Comparison of ENCODE assay signal across 18 cellular contexts in the genomic region with DNA sequence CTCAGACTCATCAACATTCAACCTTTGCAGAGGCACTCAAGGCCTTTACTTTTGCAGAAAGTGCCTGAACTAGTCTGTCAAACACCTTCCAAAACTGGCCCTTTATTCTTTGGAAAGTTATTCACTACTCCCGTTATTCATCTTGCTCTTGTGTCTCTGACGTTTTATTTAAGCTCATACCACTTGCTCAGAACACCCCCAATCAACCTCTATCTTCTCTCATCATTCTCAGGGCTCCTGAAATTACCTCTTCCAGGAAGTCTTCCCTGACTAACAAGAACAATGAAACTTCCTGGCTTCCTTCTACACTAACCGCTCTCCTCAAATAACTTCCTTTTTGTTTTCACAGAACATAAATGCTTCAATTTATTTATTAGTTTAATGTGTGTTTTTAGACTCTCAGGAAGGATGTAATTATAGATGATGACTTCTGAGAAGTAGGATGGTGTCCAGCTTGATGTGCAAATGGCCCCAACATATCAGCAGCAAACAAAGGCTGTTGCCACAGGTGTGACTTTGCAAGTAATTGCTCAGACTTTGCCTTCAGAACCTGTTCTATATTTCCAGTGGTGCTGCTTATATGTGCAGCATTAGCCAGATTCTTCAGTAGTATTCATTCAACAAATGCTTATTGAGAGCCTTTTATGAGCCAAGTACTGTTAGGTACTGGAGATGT. TPM values are rescaled to one million over a fixed set of nuclear protein-coding genes. Genes with fewer than 3 reads are reported as not detected.
A peak's percentile ranks its signal among the peaks of the same experiment; 100 is the strongest.
DNase-seq lines count a peak whose midpoint lies in the region; ATAC-seq, FAIRE-seq and TF ChIP-seq lines count a peak whose summit lies in the region.
"Had no signal": no experiment of that assay in that cellular context is flagged by ENCODE, and none has a peak within 500 bp of the region (broad histone marks: within the 10 kb centered on the region; RNA-seq: fewer than 3 reads in every experiment).

No MANE protein-coding gene starts in this region.

- WGBS in HepG2 (ENCODE audit: low lambda C conversion rate), result 67% methylated on average over 3 of the region's 3 CpGs
- WGBS in right lobe of liver (ENCODE audit: insufficient coverage, low coverage, low lambda C conversion rate, missing lambda C conversion rate), result 54% methylated on average over 3 of the region's 3 CpGs

- CTCF ChIA-PET in HepG2 (lab: Yijun Ruan, JAX; ENCODE audit: low intra/inter-chr PET ratio, low total read pairs), result no interaction called here

- no TSS peak for BruUV-seq in HepG2 (replicated peaks; lab: Mats Ljungman, UMichigan)

- peaks cover 19% of the 10 kb centered on the region for H3K9me3 Mint-ChIP-seq in activated T-helper 2 cell treated with anti-CD3 and anti-CD28 coated beads, Interferon-gamma antibody, Interleukin-2, Interleukin-4, amounts not matched to agents 10 μg/mL and 5 μg/mL and 100 μg/mL, durations not matched to agents 14 hours and 24 hours and 36 hours

- TF ChIP-seq RAD21 in HepG2 (CRISPR knock-in tag; IDR thresholded peaks at IDR 0.05), result no peak

- H3K27me3 ChIP-seq in HepG2 (ENCODE audit: control insufficient read depth in 1 of 2, insufficient read depth in 2 of 2, low read length in 2 of 2) (no peaks in the 10 kb centered on the region), right lobe of liver (no peaks in the 10 kb centered on the region)
- H3K27me3 ChIP-seq: BLaER1, esophagus muscularis mucosa, MG63, vagina had no signal

- H3K4me3 ChIP-seq in HepG2 (replicated peaks in 1 of 3; ENCODE audit: insufficient read depth in 1 of 3, low read depth in 2 of 3, low read length in 3 of 3) (no peak overlapping the region), right lobe of liver (no peak overlapping the region)
- H3K4me3 ChIP-seq: BLaER1, esophagus muscularis mucosa, MG63, vagina had no signal

- FAIRE-seq in HepG2 (lab: Jason Lieb, UNC), result no peak
- FAIRE-seq: H1, small intestine had no signal

- peak overlapping the region; percentile 73 for H3K27ac Mint-ChIP-seq in activated T-helper 2 cell treated with anti-CD3 and anti-CD28 coated beads, Interferon-gamma antibody, Interleukin-2, Interleukin-4, amounts not matched to agents 10 μg/mL and 5 μg/mL and 100 μg/mL, durations not matched to agents 14 hours and 24 hours and 36 hours
- H3K27ac Mint-ChIP-seq: progenitor cell of endocrine pancreas had no signal

- H4K20me1 ChIP-seq in HepG2 (ENCODE audit: insufficient read depth, low read length), result no peaks in the 10 kb centered on the region
- H4K20me1 ChIP-seq: BLaER1 had no signal

- no peaks in the 10 kb centered on the region for H3K79me2 ChIP-seq in HepG2 (ENCODE audit: insufficient read depth, low read length)

- H3K4me1 Mint-ChIP-seq in activated T-helper 2 cell treated with anti-CD3 and anti-CD28 coated beads, Interferon-gamma antibody, Interleukin-2, Interleukin-4, amounts not matched to agents 10 μg/mL and 5 μg/mL and 100 μg/mL, durations not matched to agents 14 hours and 24 hours and 36 hours (ENCODE audit: low read depth), result peaks cover 53% of the 10 kb centered on the region

- in situ Hi-C loops in HepG2 (cut with HindIII; ENCODE audit: extremely low pct_ligation_motif_present, low pct_unique_long_range_greater_than_20kb), result no loop called here

- ATAC-seq in HepG2 (no peak), right lobe of liver (no peak), GM18498 (IDR thresholded peaks at IDR 0.05; ENCODE audit: unreplicated experiment) (no peak)
- ATAC-seq: naive thymus-derived CD8-positive, alpha-beta T cell; Right ventricle myocardium inferior had no signal

- H3K4me3 Mint-ChIP-seq in activated T-helper 2 cell treated with anti-CD3 and anti-CD28 coated beads, Interferon-gamma antibody, Interleukin-2, Interleukin-4, amounts not matched to agents 10 μg/mL and 5 μg/mL and 100 μg/mL, durations not matched to agents 14 hours and 24 hours and 36 hours (ENCODE audit: low read depth), result peak overlapping the region; percentile 2
- H3K4me3 Mint-ChIP-seq: naive thymus-derived CD8-positive, alpha-beta T cell had no signal

- TF ChIP-seq EP300 in HepG2 (IDR thresholded peaks at IDR 0.05; ENCODE audit: low read depth in 2 of 2, low read length in 2 of 2), result no peak
- no peak for TF ChIP-seq EP300 in HepG2 (CRISPR knock-in tag; IDR thresholded peaks at IDR 0.05; ENCODE audit: borderline replicate concordance)

- no peaks in the 10 kb centered on the region for H3K9me3 ChIP-seq in HepG2 (ENCODE audit: low read length)
- no peaks in the 10 kb centered on the region for H3K9me3 ChIP-seq in right lobe of liver
- H3K9me3 ChIP-seq: esophagus muscularis mucosa, vagina had no signal

- no peaks in the 10 kb centered on the region; a peak in 1 of 5 replicates for H3K36me3 ChIP-seq in HepG2 (replicated peaks in 1 of 2; ENCODE audit: control insufficient read depth in 1 of 2, insufficient read depth in 2 of 2, low read length in 2 of 2)
- no peaks in the 10 kb centered on the region for H3K36me3 ChIP-seq in right lobe of liver
- H3K36me3 ChIP-seq: MG63, vagina had no signal

- H2AFZ ChIP-seq in HepG2 (ENCODE audit: low read length), result no peak overlapping the region

- POLR2A ChIA-PET in HepG2 (lab: Yijun Ruan, JAX), result interaction anchor here (1.1 kb wide), 1 partner anchor 27 kb away, joined by 4 read pairs; no protein-coding TSS in a partner anchor

- intact Hi-C loops in HepG2 (cut with micrococcal nuclease; ENCODE audit: unreplicated experiment) (no loop called here), right lobe of liver (cut with DNase I) (no loop called here)
- intact Hi-C loops in activated T-helper 2 cell treated with anti-CD3 and anti-CD28 coated beads, Interferon-gamma antibody, Interleukin-2, Interleukin-4, amounts not matched to agents 10 μg/mL and 5 μg/mL and 100 μg/mL, durations not matched to agents 14 hours and 24 hours and 36 hours (cut with micrococcal nuclease), result loop anchor here (1.0 kb wide), 1 partner anchor 16 kb away; no protein-coding TSS in a partner anchor

- TF ChIP-seq POLR2A in HepG2 (IDR thresholded peaks at IDR 0.05; ENCODE audit: insufficient read depth in 1 of 2, low read depth in 2 of 2, low read length in 2 of 2) (no peak), right lobe of liver (IDR thresholded peaks at IDR 0.05) (no peak)

- H3K4me1 ChIP-seq in HepG2 (ENCODE audit: insufficient read depth, low read length) (peaks cover 58% of the 10 kb centered on the region), right lobe of liver (no peaks in the 10 kb centered on the region)
- H3K4me1 ChIP-seq: BLaER1, esophagus muscularis mucosa had no signal

- H3K36me3 Mint-ChIP-seq in activated T-helper 2 cell treated with anti-CD3 and anti-CD28 coated beads, Interferon-gamma antibody, Interleukin-2, Interleukin-4, amounts not matched to agents 10 μg/mL and 5 μg/mL and 100 μg/mL, durations not matched to agents 14 hours and 24 hours and 36 hours (ENCODE audit: low read depth), result peaks cover 46% of the 10 kb centered on the region

- H3K27me3 Mint-ChIP-seq in activated T-helper 2 cell treated with anti-CD3 and anti-CD28 coated beads, Interferon-gamma antibody, Interleukin-2, Interleukin-4, amounts not matched to agents 10 μg/mL and 5 μg/mL and 100 μg/mL, durations not matched to agents 14 hours and 24 hours and 36 hours (ENCODE audit: low read depth), result no peaks in the 10 kb centered on the region

- H3K9ac ChIP-seq in HepG2 (ENCODE audit: insufficient read depth, low read depth, low read length), result peak overlapping the region; percentile 28; the same call in 1 of the 2 replicates
- H3K9ac ChIP-seq: BLaER1 had no signal

- H3K4me2 ChIP-seq in HepG2 (ENCODE audit: low read depth, low read length), result peak overlapping the region; percentile 75
- H3K4me2 ChIP-seq: BLaER1 had no signal

- H3K27ac ChIP-seq in HepG2 (ENCODE audit: extremely low read length, insufficient read depth, low read length), result peak overlapping the region; percentile 57
- peak overlapping the region in 1 of 3 donors; percentile 51 for H3K27ac ChIP-seq in right lobe of liver
- H3K27ac ChIP-seq: BLaER1, esophagus muscularis mucosa, vagina had no signal

- DNase-seq in HepG2 (ENCODE audit: low spot score), result no peak
- no peak for DNase-seq in right lobe of liver
- DNase-seq in NCI-H146 treated with DMSO at 0.1 percent for 48 hours (lab: John Stamatoyannopoulos, UW; ENCODE audit: unreplicated experiment), result peak; percentile 30
- no peak for DNase-seq in activated T-helper 2 cell treated with anti-CD3 and anti-CD28 coated beads, Interferon-gamma antibody, Interleukin-2, Interleukin-4, amounts not matched to agents 10 μg/mL and 5 μg/mL and 100 μg/mL, durations not matched to agents 14 hours and 24 hours and 36 hours (ENCODE audit: low spot score)
- DNase-seq in HUDEP-2 (lab: John Stamatoyannopoulos, UW; ENCODE audit: unreplicated experiment in 76 of 76), result no peak
- no peak for DNase-seq in NCI-H1048 (lab: John Stamatoyannopoulos, UW)
- DNase-seq: naive thymus-derived CD8-positive, alpha-beta T cell; NCI-H187 treated with DMSO at 0.1 percent for 48 hours; small intestine; stimulated activated CD4-positive, alpha-beta T cell treated with anti-CD3 and anti-CD28 coated beads, Interleukin-4, amount 100 ng/mL, for 1 hour had no signal

- TF ChIP-seq CTCF in HepG2 (CRISPR knock-in tag; IDR thresholded peaks at IDR 0.05) (no peak), right lobe of liver (IDR thresholded peaks at IDR 0.05) (no peak)

RNA-seq across cellular contexts. Expression of a gene that starts 22.8 kb away (rescaled TPM):
- total RNA-seq in HepG2 (2016; rRNA removed; fragmentation: Illumina TruSeq; extraction: Trizol) (not detected in 2 replicates), right lobe of liver (1 to 10 TPM in 2 of 6 experiments, under 1 TPM in 1, not detected in 3; 0.68 to 2.7 (median 1.2) TPM)
- total RNA-seq in HepG2 (2016; cell fraction: cytosol; rRNA removed; fragmentation: Illumina TruSeq; extraction: Trizol; ENCODE audit: low read depth), result not detected in 2 replicates
- total RNA-seq in HepG2 (2016; cell fraction: insoluble cytoplasmic fraction; rRNA removed; fragmentation: Illumina TruSeq; extraction: Trizol), result not detected in 2 replicates
- not detected in 2 replicates for total RNA-seq in HepG2 (2016; cell fraction: membrane; rRNA removed; fragmentation: Illumina TruSeq; extraction: Trizol)
- not detected in 2 replicates for total RNA-seq in HepG2 (2016; cell fraction: nucleus; rRNA removed; fragmentation: Illumina TruSeq; extraction: Trizol)
- 0.13 and 0.40 TPM in 2 replicates for polyA plus RNA-seq in HepG2 (2011; rRNA removed)
- 0.23 and 0.35 TPM in 2 replicates for polyA plus RNA-seq in HepG2 (2011; cell fraction: cytosol; rRNA removed)
- polyA plus RNA-seq in HepG2 (2011; cell fraction: nucleus; rRNA removed), result 0.10 TPM in 1 of 2 replicates, not detected in the other
- 0.47 TPM in 1 of 2 replicates, not detected in the other for polyA plus RNA-seq in HepG2 (2012)
- 0.18 and 0.19 TPM in 2 replicates for polyA plus RNA-seq in HepG2 (2016; cell fraction: cytosol; fragmentation: Illumina TruSeq; extraction: Trizol; ENCODE audit: low read depth)
- not detected in 2 replicates for polyA plus RNA-seq in HepG2 (2016; cell fraction: insoluble cytoplasmic fraction; fragmentation: Illumina TruSeq; extraction: Trizol; ENCODE audit: low read depth)
- polyA plus RNA-seq in HepG2 (2016; cell fraction: membrane; fragmentation: Illumina TruSeq; extraction: Trizol; ENCODE audit: low read depth), result 0.34 TPM in 1 of 2 replicates, not detected in the other
- not detected in 2 replicates for polyA plus RNA-seq in HepG2 (2016; cell fraction: nucleus; fragmentation: Illumina TruSeq; extraction: Trizol; ENCODE audit: insufficient read depth, low read depth)
- polyA minus RNA-seq in HepG2 (2011; rRNA and poly(A)+ RNA removed; ENCODE audit: low replicate concordance), result 0.26 TPM in 1 of 2 replicates, not detected in the other
- polyA minus RNA-seq in HepG2 (2011; cell fraction: cytosol; rRNA and poly(A)+ RNA removed), result not detected in 2 replicates
- not detected in 2 replicates for polyA minus RNA-seq in HepG2 (2011; cell fraction: nucleus; rRNA and poly(A)+ RNA removed)
- 246 and 249 TPM in 2 replicates for total RNA-seq in activated T-helper 2 cell treated with anti-CD3 and anti-CD28 coated beads, Interferon-gamma antibody, Interleukin-2, Interleukin-4, amounts not matched to agents 10 μg/mL and 5 μg/mL and 100 μg/mL, durations not matched to agents 14 hours and 24 hours and 36 hours

Comparison
In these comparisons a context has a peak if more than half of its experiments do, and no peak if none do; other contexts are left out.
1. RNA of a gene that starts 22.8 kb away (total RNA-seq): 246 to 249 TPM in activated T-helper 2 cell treated with anti-CD3 and anti-CD28 coated beads, Interferon-gamma antibody, Interleukin-2, Interleukin-4, amounts not matched to agents 10 μg/mL and 5 μg/mL and 100 μg/mL, durations not matched to agents 14 hours and 24 hours and 36 hours; 0.68 to 2.7 TPM in right lobe of liver and not detected in HepG2; every median in the first group is over 10 times any median in the second.